ENCODE assay signal across 24 cellular contexts in the genomic region with DNA sequence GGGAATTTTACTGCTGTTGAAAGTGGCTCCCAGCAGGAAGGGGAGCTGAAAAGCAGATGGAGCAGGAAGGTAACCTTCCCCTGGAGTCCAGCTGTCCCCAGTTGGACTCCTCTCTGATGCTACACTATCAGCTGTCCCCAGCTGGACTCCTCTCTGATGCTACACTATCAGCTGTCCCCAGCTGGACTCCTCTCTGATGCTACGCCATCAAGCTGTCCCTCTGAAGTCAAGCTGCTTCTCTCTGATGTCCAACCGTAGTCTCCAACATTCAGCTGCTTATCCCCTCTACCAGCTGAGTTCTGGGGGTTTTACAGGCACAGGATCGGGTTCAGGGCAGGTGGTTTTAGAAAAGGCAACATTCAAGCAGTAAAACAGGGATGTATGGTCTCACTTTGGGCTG. TPM values are rescaled to one million over a fixed set of nuclear protein-coding genes. Genes with fewer than 3 reads are reported as not detected.
DNase-seq lines count a peak whose midpoint lies in the region; ATAC-seq, FAIRE-seq and TF ChIP-seq lines count a peak whose summit lies in the region.
"Had no signal": no experiment of that assay in that cellular context is flagged by ENCODE, and none has a peak within 500 bp of the region (broad histone marks: within the 10 kb centered on the region; RNA-seq: fewer than 3 reads in every experiment).

No MANE protein-coding gene starts in this region.

- POLR2A ChIA-PET in K562 (lab: Yijun Ruan, JAX): no interaction called here

- no peak; the same call in 1 of the 2 replicates for TF ChIP-seq EP300 in K562 (IDR thresholded peaks at IDR 0.05; ENCODE audit: low read length)

- CTCF ChIA-PET in K562 (lab: Yijun Ruan, JAX; ENCODE audit: low intra/inter-chr PET ratio): no interaction called here

- H3K27ac ChIP-seq in K562 (ENCODE audit: extremely low read depth, low read depth, low read length) (no peak overlapping the region), hepatocyte (peak overlapping the region; percentile 55)
- H3K27ac ChIP-seq: 22Rv1; A549; BLaER1 treated with 17β-estradiol and CSF1 and Interleukin-3, amounts not matched to agents 10 nM and 100 nM; C4-2B had no signal

- peaks cover 2% of the 10 kb centered on the region for H3K27me3 Mint-ChIP-seq in activated CD4-positive, alpha-beta T cell treated with anti-CD3 and anti-CD28 coated beads, Interleukin-2, amount 10 ng/mL, durations not matched to agents 24 days and 14 days
- H3K27me3 Mint-ChIP-seq: B cell; CD4-positive, alpha-beta T cell had no signal

- peaks cover 0 to 5% of the 10 kb centered on the region in 2 experiments; a peak in 3 of 5 replicates for H3K27me3 ChIP-seq in K562 (ENCODE audit: control insufficient read depth in 2 of 2, insufficient read depth in 2 of 2, low read length in 2 of 2)
- H3K27me3 ChIP-seq in hepatocyte: no peaks in the 10 kb centered on the region
- H3K27me3 ChIP-seq: BLaER1 treated with 17β-estradiol and CSF1 and Interleukin-3, amounts not matched to agents 10 nM and 100 nM had no signal

- TF ChIP-seq CTCF in K562 (IDR thresholded peaks at IDR 0.05 in 2 of 3, conservative IDR thresholded peaks at IDR 0.05 in 1 of 3; ENCODE audit: insufficient read depth in 2 of 3, low read depth in 1 of 3, low read length in 3 of 3): no peak
- TF ChIP-seq CTCF in hepatocyte (IDR thresholded peaks at IDR 0.05; ENCODE audit: poor library complexity): no peak

- H3K9me3 Mint-ChIP-seq in activated CD4-positive, alpha-beta T cell treated with anti-CD3 and anti-CD28 coated beads, Interleukin-2, amount 10 ng/mL, durations not matched to agents 24 days and 14 days: peaks cover 5% of the 10 kb centered on the region

- H3K9me1 ChIP-seq in K562 (ENCODE audit: control insufficient read depth, insufficient read depth, low read length): no peaks in the 10 kb centered on the region

- H3K79me2 ChIP-seq in K562 (ENCODE audit: control insufficient read depth, insufficient read depth, low read length): no peaks in the 10 kb centered on the region
- no peaks in the 10 kb centered on the region for H3K79me2 ChIP-seq in hepatocyte

- H3K9me3 ChIP-seq in K562 (replicated peaks; ENCODE audit: control insufficient read depth, insufficient read depth, low read depth, low read length) (no peaks in the 10 kb centered on the region), hepatocyte (ENCODE audit: low read depth) (peaks cover 7% of the 10 kb centered on the region)
- H3K9me3 ChIP-seq: A549 had no signal

- H3K4me3 ChIP-seq in K562 (no peak overlapping the region), hepatocyte (no peak overlapping the region)
- H3K4me3 ChIP-seq: A549; BLaER1 treated with 17β-estradiol and CSF1 and Interleukin-3, amounts not matched to agents 10 nM and 100 nM; GM12878 had no signal

- H3K9me2 ChIP-seq in hepatocyte (replicated peaks; ENCODE audit: insufficient read depth): no peaks in the 10 kb centered on the region

- H3K9ac ChIP-seq in K562 (ENCODE audit: insufficient read depth in 1 of 2, low read depth in 2 of 2, low read length in 2 of 2): no peak overlapping the region
- H3K9ac ChIP-seq: BLaER1 treated with 17β-estradiol and CSF1 and Interleukin-3, amounts not matched to agents 10 nM and 100 nM had no signal

- intact Hi-C loops in activated CD4-positive, alpha-beta T cell treated with anti-CD3 and anti-CD28 coated beads, Interleukin-2, amount 10 ng/mL, durations not matched to agents 24 days and 14 days (cut with micrococcal nuclease): no loop called here
- intact Hi-C loops in K562 (cut with micrococcal nuclease): no loop called here

- 0% methylated on average over 3 of the region's 3 CpGs for WGBS in K562 (ENCODE audit: insufficient coverage, low coverage, missing lambda C conversion rate)
- 96% methylated on average over 3 of the region's 3 CpGs for WGBS in hepatocyte (ENCODE audit: low lambda C conversion rate, missing lambda C conversion rate)

- TF ChIP-seq POLR2A in K562 (conservative IDR thresholded peaks at IDR 0.05): no peak

- DNase-seq in activated CD4-positive, alpha-beta T cell treated with anti-CD3 and anti-CD28 coated beads, Interleukin-2, amount 10 ng/mL, durations not matched to agents 24 days and 14 days: peak; percentile 44
- DNase-seq in activated CD4-positive, alpha-beta T cell treated with anti-CD3 and anti-CD28 coated beads for 4 hours: no peak
- peak in 1 of 4 experiments; percentile 5 for DNase-seq in K562 (ENCODE audit: extremely low read depth in 1 of 4, low spot score in 3 of 4)
- no peak for DNase-seq in hepatocyte (ENCODE audit: low spot score)
- no peak for DNase-seq in SIG-M5 treated with dmso at 0.1 percent for 504 hours (lab: John Stamatoyannopoulos, UW; ENCODE audit: unreplicated experiment)
- DNase-seq: AML-193; CD4-positive, alpha-beta T cell; CD8-positive, alpha-beta T cell; DMS 273 treated with DMSO at 0.1 percent for 48 hours; DMS153; DMS53; DMS79; DND-41; EL; GDM1 had no signal

- TF ChIP-seq RAD21 in K562 (CRISPR knock-in tag; conservative IDR thresholded peaks at IDR 0.05 in 1 of 2, IDR thresholded peaks at IDR 0.05 in 1 of 2): no peak

- no peak overlapping the region for H3K4me3 Mint-ChIP-seq in activated CD4-positive, alpha-beta T cell treated with anti-CD3 and anti-CD28 coated beads, Interleukin-2, amount 10 ng/mL, durations not matched to agents 24 days and 14 days
- H3K4me3 Mint-ChIP-seq: B cell; CD4-positive, alpha-beta T cell; CD8-positive, alpha-beta T cell had no signal

- H3K27ac Mint-ChIP-seq in activated CD4-positive, alpha-beta T cell treated with anti-CD3 and anti-CD28 coated beads, Interleukin-2, amount 10 ng/mL, durations not matched to agents 24 days and 14 days: no peak overlapping the region
- H3K27ac Mint-ChIP-seq: B cell; CD4-positive, alpha-beta T cell; CD8-positive, alpha-beta T cell had no signal

- H3K4me2 ChIP-seq in K562 (ENCODE audit: insufficient read depth, low read length): no peak overlapping the region
- no peak overlapping the region for H3K4me2 ChIP-seq in hepatocyte
- H3K4me2 ChIP-seq: A549; BLaER1 treated with 17β-estradiol and CSF1 and Interleukin-3, amounts not matched to agents 10 nM and 100 nM had no signal

- H3K36me3 ChIP-seq in K562 (ENCODE audit: control insufficient read depth, insufficient read depth, low read length): no peaks in the 10 kb centered on the region
- no peaks in the 10 kb centered on the region for H3K36me3 ChIP-seq in hepatocyte (replicated peaks; ENCODE audit: insufficient read depth, low read depth)

- H3K4me1 ChIP-seq in K562 (replicated peaks in 1 of 2; ENCODE audit: control insufficient read depth in 2 of 2, insufficient read depth in 2 of 2, low read length in 2 of 2) (no peaks in the 10 kb centered on the region), hepatocyte (ENCODE audit: insufficient read depth) (no peaks in the 10 kb centered on the region)
- H3K4me1 ChIP-seq: A549 had no signal

- BruUV-seq in K562 (replicated peaks; lab: Mats Ljungman, UMichigan): no TSS peak

- peaks cover 14% of the 10 kb centered on the region for H3K4me1 Mint-ChIP-seq in activated CD4-positive, alpha-beta T cell treated with anti-CD3 and anti-CD28 coated beads, Interleukin-2, amount 10 ng/mL, durations not matched to agents 24 days and 14 days
- H3K4me1 Mint-ChIP-seq: B cell had no signal

- no peaks in the 10 kb centered on the region for H3K36me3 Mint-ChIP-seq in activated CD4-positive, alpha-beta T cell treated with anti-CD3 and anti-CD28 coated beads, Interleukin-2, amount 10 ng/mL, durations not matched to agents 24 days and 14 days (ENCODE audit: low read depth)

- H2AFZ ChIP-seq in K562 (ENCODE audit: low read depth, low read length) (no peak overlapping the region), hepatocyte (no peak overlapping the region)

- FAIRE-seq in K562 (lab: Jason Lieb, UNC): no peak
- FAIRE-seq: A549, GM12878, GM12892, GM18507 had no signal

- H4K20me1 ChIP-seq in K562 (replicated peaks; ENCODE audit: control insufficient read depth, insufficient read depth, low read length): no peaks in the 10 kb centered on the region
- no peaks in the 10 kb centered on the region for H4K20me1 ChIP-seq in hepatocyte (ENCODE audit: insufficient read depth, poor library complexity, severe bottlenecking)
- H4K20me1 ChIP-seq: BLaER1 treated with 17β-estradiol and CSF1 and Interleukin-3, amounts not matched to agents 10 nM and 100 nM had no signal

- in situ Hi-C loops in K562 (cut with MboI): no loop called here

- no peak for ATAC-seq in K562
- no peak for ATAC-seq in GM21717 (IDR thresholded peaks at IDR 0.05; ENCODE audit: unreplicated experiment)
- ATAC-seq: A549; CD8-positive, alpha-beta T cell; GM12878 had no signal

RNA-seq across cellular contexts. Expression of a gene that starts 19.8 kb away (rescaled TPM):
- 71.9 and 72.6 TPM in 2 replicates for total RNA-seq in activated CD4-positive, alpha-beta T cell treated with anti-CD3 and anti-CD28 coated beads, Interleukin-2, amount 10 ng/mL, durations not matched to agents 24 days and 14 days
- total RNA-seq in K562 (2011; cell fraction: chromatin; rRNA removed; ENCODE audit: low replicate concordance): 25.2 and 55.9 TPM in 2 replicates
- total RNA-seq in K562 (2011; cell fraction: nucleolus; rRNA removed): 17.0 and 31.5 TPM in 2 replicates
- 32.8 and 48.8 TPM in 2 replicates for total RNA-seq in K562 (2011; cell fraction: nucleoplasm; rRNA removed)
- total RNA-seq in K562 (2014; rRNA removed) (81.1 and 90.5 TPM in 2 replicates), K562 (2014; rRNA removed; fragmentation: Illumina TruSeq; extraction: Trizol) (122 and 136 TPM in 2 replicates), K562 (2015; rRNA removed; fragmentation: Illumina TruSeq; extraction: Trizol) (113 and 123 TPM in 2 replicates), K562 (2021) (108 and 122 TPM in 2 replicates), hepatocyte (168 and 190 TPM in 2 replicates)
- polyA plus RNA-seq in K562 (2011; rRNA removed) (64.2 and 112 TPM in 2 replicates), K562 (2014; fragmentation: Illumina TruSeq; extraction: Trizol) (108 and 114 TPM in 2 replicates), K562 (2014; fragmentation: Nextera tagmentation; extraction: Ambion mirVana) (100 to 1,000 TPM; 261 to 325 TPM), K562 (2014; rRNA removed) (115 and 127 TPM in 2 replicates), hepatocyte (145 and 164 TPM in 2 replicates)
- 36.6 and 56.1 TPM in 2 replicates for polyA plus RNA-seq in K562 (2011; cell fraction: cytosol; rRNA removed)
- 34.7 and 35.0 TPM in 2 replicates for polyA plus RNA-seq in K562 (2011; cell fraction: nucleus; rRNA removed)
- 97.4 and 110 TPM in 2 replicates for polyA plus RNA-seq in K562 (2012)
- 34.6 and 43.1 TPM in 2 replicates for polyA minus RNA-seq in K562 (2011; rRNA and poly(A)+ RNA removed)
- polyA minus RNA-seq in K562 (2011; cell fraction: cytosol; rRNA and poly(A)+ RNA removed): 27.5 and 29.7 TPM in 2 replicates
- 24.3 and 25.8 TPM in 2 replicates for polyA minus RNA-seq in K562 (2011; cell fraction: nucleus; rRNA and poly(A)+ RNA removed)

RNA-seq across cellular contexts. Expression of a gene that starts 37.4 kb away (rescaled TPM):
- 0.17 and 0.23 TPM in 2 replicates for total RNA-seq in activated CD4-positive, alpha-beta T cell treated with anti-CD3 and anti-CD28 coated beads, Interleukin-2, amount 10 ng/mL, durations not matched to agents 24 days and 14 days
- 0.05 and 0.07 TPM in 2 replicates for total RNA-seq in K562 (2011; cell fraction: chromatin; rRNA removed; ENCODE audit: low replicate concordance)
- total RNA-seq in K562 (2011; cell fraction: nucleolus; rRNA removed): not detected in 2 replicates
- not detected in 2 replicates for total RNA-seq in K562 (2011; cell fraction: nucleoplasm; rRNA removed)
- total RNA-seq in K562 (2014; rRNA removed) (0.08 TPM in 1 of 2 replicates, not detected in the other), K562 (2014; rRNA removed; fragmentation: Illumina TruSeq; extraction: Trizol) (0.04 TPM in 1 of 2 replicates, not detected in the other), K562 (2015; rRNA removed; fragmentation: Illumina TruSeq; extraction: Trizol) (not detected in 2 replicates), K562 (2021) (0.49 TPM in 1 of 2 replicates, not detected in the other), hepatocyte (0.60 and 1.2 TPM in 2 replicates)
- polyA plus RNA-seq in K562 (2011; rRNA removed) (0.01 and 0.07 TPM in 2 replicates), K562 (2014; fragmentation: Illumina TruSeq; extraction: Trizol) (0.01 TPM in 1 of 2 replicates, not detected in the other), K562 (2014; fragmentation: Nextera tagmentation; extraction: Ambion mirVana) (under 1 TPM in 1 of 2 experiments, not detected in 1; 0.01 TPM), K562 (2014; rRNA removed) (not detected in 2 replicates), hepatocyte (0.16 and 1.0 TPM in 2 replicates)
- polyA plus RNA-seq in K562 (2011; cell fraction: cytosol; rRNA removed): not detected in 2 replicates
- 0.01 and 0.08 TPM in 2 replicates for polyA plus RNA-seq in K562 (2011; cell fraction: nucleus; rRNA removed)
- polyA plus RNA-seq in K562 (2012): 0.01 and 0.07 TPM in 2 replicates
- 0.27 TPM in 1 of 2 replicates, not detected in the other for polyA minus RNA-seq in K562 (2011; rRNA and poly(A)+ RNA removed)
- not detected in 2 replicates for polyA minus RNA-seq in K562 (2011; cell fraction: cytosol; rRNA and poly(A)+ RNA removed)
- 0.11 TPM in 1 of 2 replicates, not detected in the other for polyA minus RNA-seq in K562 (2011; cell fraction: nucleus; rRNA and poly(A)+ RNA removed)
